11 cellular contexts compared by ENCODE assay signal in genomic region chr20:53657732-53658131, GRCh38.
DNase-seq lines count a peak whose midpoint lies in the region; ATAC-seq and TF ChIP-seq lines count a peak whose summit lies in the region.
"Had no signal": no experiment of that assay in that cellular context is flagged by ENCODE, and none has a peak within 500 bp of the region (broad histone marks: within the 10 kb centered on the region; RNA-seq: fewer than 3 reads in every experiment).

No MANE protein-coding gene starts in this region.

- POLR2A ChIA-PET in OCI-LY7 (lab: Charles Lee), result interaction anchor here (0.7 to 1.5 kb wide), 7 partner anchors 12 to 268 kb away, joined by 3 to 9 read pairs (median 4); no protein-coding TSS in a partner anchor

- no peaks in the 10 kb centered on the region for H3K9me3 ChIP-seq in OCI-LY7 (ENCODE audit: low read length)

- no TSS peak for BruUV-seq in OCI-LY7 (replicated peaks; lab: Mats Ljungman, UMichigan)

- intact Hi-C loops in OCI-LY7 (cut with micrococcal nuclease; ENCODE audit: unreplicated experiment), result no loop called here

- no peaks in the 10 kb centered on the region for H4K20me1 ChIP-seq in OCI-LY7 (ENCODE audit: insufficient read depth, low read length)

- H3K4me3 Mint-ChIP-seq in T-helper 2 cell treated with Interferon-gamma antibody and Interleukin-4, amounts not matched to agents 5 μg/mL and 100 μg/mL, for 36 hours, result peak overlapping the region; percentile 2
- peak overlapping the region; percentile 72 to 78 for H3K4me3 Mint-ChIP-seq in stimulated activated naive CD8-positive, alpha-beta T cell treated with anti-CD3 and anti-CD28 coated beads, Interleukin-15, amount 100 ng/mL, for 72 hours
- H3K4me3 Mint-ChIP-seq: activated naive CD4-positive, alpha-beta T cell treated with anti-CD3 and anti-CD28 coated beads, Interleukin-2, amount 10 ng/mL, durations not matched to agents 7 days and 5 days had no signal

- no peak for TF ChIP-seq CTCF in OCI-LY7 (conservative IDR thresholded peaks at IDR 0.05; ENCODE audit: low read length)
- TF ChIP-seq CTCF in fibroblast of villous mesenchyme (IDR thresholded peaks at IDR 0.05; ENCODE audit: insufficient read depth, low read depth, low read length), result no peak

- peak overlapping the region; percentile 91; the same call in 1 of the 2 replicates for H2AFZ ChIP-seq in OCI-LY7 (ENCODE audit: low read length)

- H3K4me3 ChIP-seq in OCI-LY7 (ENCODE audit: low read depth, low read length, poor library complexity, severe bottlenecking) (peak overlapping the region; percentile 16), fibroblast of villous mesenchyme (ENCODE audit: low read depth, low read length) (no peak overlapping the region)

- no peak for ATAC-seq in stimulated activated naive CD8-positive, alpha-beta T cell treated with anti-CD3 and anti-CD28 coated beads, Interleukin-15, amount 100 ng/mL, for 72 hours
- no peak for ATAC-seq in HG02588 (IDR thresholded peaks at IDR 0.05; ENCODE audit: unreplicated experiment)
- ATAC-seq in HG02759 (IDR thresholded peaks at IDR 0.05; ENCODE audit: unreplicated experiment), result no peak
- no peak for ATAC-seq in HG03159 (IDR thresholded peaks at IDR 0.05; ENCODE audit: unreplicated experiment)

- H3K4me1 ChIP-seq in OCI-LY7 (ENCODE audit: insufficient read depth, low read length, poor library complexity, severe bottlenecking), result peaks cover 89% of the 10 kb centered on the region

- H3K79me2 ChIP-seq in OCI-LY7 (ENCODE audit: insufficient read depth, low read depth, low read length), result no peaks in the 10 kb centered on the region

- no peaks in the 10 kb centered on the region for H3K36me3 Mint-ChIP-seq in T-helper 2 cell treated with Interferon-gamma antibody and Interleukin-4, amounts not matched to agents 5 μg/mL and 100 μg/mL, for 36 hours (ENCODE audit: low read depth)

- no peaks in the 10 kb centered on the region for H3K27me3 Mint-ChIP-seq in T-helper 2 cell treated with Interferon-gamma antibody and Interleukin-4, amounts not matched to agents 5 μg/mL and 100 μg/mL, for 36 hours (ENCODE audit: low read depth)
- H3K27me3 Mint-ChIP-seq in stimulated activated naive CD8-positive, alpha-beta T cell treated with anti-CD3 and anti-CD28 coated beads, Interleukin-15, amount 100 ng/mL, for 72 hours, result no peaks in the 10 kb centered on the region
- H3K27me3 Mint-ChIP-seq: activated naive CD4-positive, alpha-beta T cell treated with anti-CD3 and anti-CD28 coated beads, Interleukin-2, amount 10 ng/mL, durations not matched to agents 7 days and 5 days had no signal

- peak overlapping the region; percentile 16 for H3K27ac Mint-ChIP-seq in T-helper 2 cell treated with Interferon-gamma antibody and Interleukin-4, amounts not matched to agents 5 μg/mL and 100 μg/mL, for 36 hours
- H3K27ac Mint-ChIP-seq in stimulated activated naive CD8-positive, alpha-beta T cell treated with anti-CD3 and anti-CD28 coated beads, Interleukin-15, amount 100 ng/mL, for 72 hours, result no peak overlapping the region

- H3K9me3 Mint-ChIP-seq in T-helper 2 cell treated with Interferon-gamma antibody and Interleukin-4, amounts not matched to agents 5 μg/mL and 100 μg/mL, for 36 hours, result no peaks in the 10 kb centered on the region
- H3K9me3 Mint-ChIP-seq in stimulated activated naive CD8-positive, alpha-beta T cell treated with anti-CD3 and anti-CD28 coated beads, Interleukin-15, amount 100 ng/mL, for 72 hours, result no peaks in the 10 kb centered on the region
- H3K9me3 Mint-ChIP-seq: activated naive CD4-positive, alpha-beta T cell treated with anti-CD3 and anti-CD28 coated beads, Interleukin-2, amount 10 ng/mL, durations not matched to agents 7 days and 5 days had no signal

- no peaks in the 10 kb centered on the region for H3K36me3 ChIP-seq in OCI-LY7 (ENCODE audit: insufficient read depth, low read length)

- H3K4me1 Mint-ChIP-seq in T-helper 2 cell treated with Interferon-gamma antibody and Interleukin-4, amounts not matched to agents 5 μg/mL and 100 μg/mL, for 36 hours (ENCODE audit: low read depth), result peaks cover 74% of the 10 kb centered on the region
- peaks cover 77% of the 10 kb centered on the region for H3K4me1 Mint-ChIP-seq in stimulated activated naive CD8-positive, alpha-beta T cell treated with anti-CD3 and anti-CD28 coated beads, Interleukin-15, amount 100 ng/mL, for 72 hours

- peak overlapping the region; percentile 54 for H3K4me2 ChIP-seq in OCI-LY7 (ENCODE audit: low read length)

- H3K27ac ChIP-seq in OCI-LY7 (ENCODE audit: low read depth, low read length, poor library complexity, severe bottlenecking), result no peak overlapping the region

- no peak for DNase-seq in T-helper 2 cell treated with Interferon-gamma antibody and Interleukin-4, amounts not matched to agents 5 μg/mL and 100 μg/mL, for 36 hours (ENCODE audit: low spot score)
- DNase-seq in T-helper 2 cell, result no peak
- no peak for DNase-seq in OCI-LY7 (ENCODE audit: low spot score)
- DNase-seq in fibroblast of villous mesenchyme (ENCODE audit: low read depth), result peak; percentile 28
- no peak for DNase-seq in stimulated activated naive CD8-positive, alpha-beta T cell treated with anti-CD3 and anti-CD28 coated beads, Interleukin-15, amount 100 ng/mL, for 72 hours
- DNase-seq: activated naive CD4-positive, alpha-beta T cell treated with anti-CD3 and anti-CD28 coated beads, Interleukin-2, amount 10 ng/mL, durations not matched to agents 7 days and 5 days; NCI-H526 treated with DMSO at 0.1 percent for 48 hours; posterior cingulate gyrus had no signal

- H3K9me2 ChIP-seq in OCI-LY7 (ENCODE audit: insufficient read depth, low read length), result no peaks in the 10 kb centered on the region

- CTCF ChIA-PET in OCI-LY7 (lab: Charles Lee; ENCODE audit: unreplicated experiment), result interaction anchor here (0.6 kb wide), 1 partner anchor 8 kb away, joined by 5 read pairs; no protein-coding TSS in a partner anchor
